Comparison of ENCODE assay signal across 1 cellular context in the genomic region with DNA sequence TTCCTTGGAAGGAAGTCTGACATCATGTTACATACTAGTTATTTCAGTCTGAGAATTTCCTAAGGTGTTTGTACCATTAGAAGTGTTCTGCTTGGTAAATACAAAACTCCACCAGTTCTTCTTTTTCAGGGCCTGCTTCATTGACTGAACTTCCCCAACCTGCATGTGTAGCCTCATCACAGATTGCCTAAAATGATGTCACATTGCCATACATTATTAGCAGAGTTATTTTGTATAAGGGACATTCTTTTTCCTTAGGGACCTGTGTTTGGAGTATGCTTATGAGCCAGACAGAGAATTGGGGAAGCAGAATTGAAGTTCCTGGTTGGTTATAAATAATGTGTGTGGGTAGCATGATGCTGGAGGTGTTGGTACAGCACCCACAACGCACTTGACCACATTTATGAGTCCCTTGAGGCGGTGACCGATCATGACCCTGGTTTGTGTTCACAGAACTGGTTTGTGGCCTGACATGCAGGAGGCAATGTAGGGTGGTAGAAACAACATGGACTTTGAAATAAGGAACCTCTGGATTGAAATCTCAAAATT.
TF ChIP-seq lines count a peak whose summit lies in the region.

No MANE protein-coding gene starts in this region.

TF ChIP-seq in HepG2, 621 proteins besides CTCF, POLR2A, EP300 and RAD21 (continued from another document):
- TF ChIP-seq ZNF138 (CRISPR knock-in tag; IDR thresholded peaks at IDR 0.05; ENCODE audit: low read depth) = no peak
